Comparison of ENCODE assay signal across 8 cellular contexts in genomic region chr11:11966826-11967668, GRCh38. TPM values are rescaled to one million over a fixed set of nuclear protein-coding genes. Genes with fewer than 3 reads are reported as not detected.
A peak's percentile ranks its signal among the peaks of the same experiment; 100 is the strongest.
DNase-seq lines count a peak whose midpoint lies in the region; ATAC-seq and TF ChIP-seq lines count a peak whose summit lies in the region.

No MANE protein-coding gene starts in this region.

- POLR2A ChIA-PET in AG04449 (lab: Yijun Ruan, JAX) = no interaction called here
- POLR2A ChIA-PET in activated CD4-positive, alpha-beta T cell treated with anti-CD3 and anti-CD28 coated beads, Interleukin-2, amount 10 ng/mL, durations not matched to agents 7 days and 5 days (lab: Charles Lee) = no interaction called here

- no peak overlapping the region for H3K4me3 Mint-ChIP-seq in activated CD4-positive, alpha-beta T cell treated with anti-CD3 and anti-CD28 coated beads, Interleukin-2, amount 10 ng/mL, durations not matched to agents 7 days and 5 days

- TF ChIP-seq CTCF in AG04449 (IDR thresholded peaks at IDR 0.05; ENCODE audit: insufficient read depth, low read length, missing control alignments) = peak; percentile 80
- TF ChIP-seq CTCF in GM13976 (IDR thresholded peaks at IDR 0.05; ENCODE audit: borderline replicate concordance, control extremely low read depth, extremely low read depth, insufficient read depth, missing control alignments) = peak; percentile 83

- peak overlapping the region; percentile 31 for H3K27ac Mint-ChIP-seq in activated CD4-positive, alpha-beta T cell treated with anti-CD3 and anti-CD28 coated beads, Interleukin-2, amount 10 ng/mL, durations not matched to agents 7 days and 5 days

- in situ Hi-C loops in GM13976 (cut with MboI; ENCODE audit: low sequenced_read_pairs, unreplicated experiment) = loop anchor here (10.0 kb wide), 1 partner anchor 162 kb away; no protein-coding TSS in a partner anchor

- CTCF ChIA-PET in AG04449 (lab: Yijun Ruan, JAX) = interaction anchor here (0.6 to 4.6 kb wide), 26 partner anchors 8 to 315 kb away, joined by 3 to 33 read pairs (median 4); partner anchors contain the start of gene USP47
- CTCF ChIA-PET in activated CD4-positive, alpha-beta T cell treated with anti-CD3 and anti-CD28 coated beads, Interleukin-2, amount 10 ng/mL, durations not matched to agents 7 days and 5 days (lab: Charles Lee) = interaction anchor here (1.0 to 1.8 kb wide), 8 partner anchors 8 to 319 kb away, joined by 3 to 10 read pairs (median 4); no protein-coding TSS in a partner anchor

- ATAC-seq in HG02870 (IDR thresholded peaks at IDR 0.05; ENCODE audit: unreplicated experiment) = peak; percentile 94

- peaks cover 1% of the 10 kb centered on the region for H3K9me3 Mint-ChIP-seq in activated CD4-positive, alpha-beta T cell treated with anti-CD3 and anti-CD28 coated beads, Interleukin-2, amount 10 ng/mL, durations not matched to agents 7 days and 5 days

- H3K4me3 ChIP-seq in AG04449 (ENCODE audit: low read depth, low read length) = no peak overlapping the region

- DNase-seq in AG04449 (ENCODE audit: low read depth, low spot score) (no peak), GM13976 (ENCODE audit: low spot score) (peak; percentile 88), NCI-H2171 (lab: John Stamatoyannopoulos, UW) (peak; percentile 12), mucosa of gallbladder (ENCODE audit: low spot score) (peak; percentile 67)
- DNase-seq in activated CD4-positive, alpha-beta T cell treated with anti-CD3 and anti-CD28 coated beads, Interleukin-2, amount 10 ng/mL, durations not matched to agents 7 days and 5 days = peak; percentile 83
- DNase-seq in effector CD4-positive, alpha-beta T cell = peak; percentile 52
- peak; percentile 43 to 69 for DNase-seq in stimulated activated CD8-positive, alpha-beta memory T cell treated with anti-CD3 and anti-CD28 coated beads, Interleukin-7, amount 100 ng/mL, for 48 hours (ENCODE audit: extremely low read depth in 1 of 2, low read depth in 1 of 2)

- H3K4me1 Mint-ChIP-seq in activated CD4-positive, alpha-beta T cell treated with anti-CD3 and anti-CD28 coated beads, Interleukin-2, amount 10 ng/mL, durations not matched to agents 7 days and 5 days = peaks cover 6% of the 10 kb centered on the region

- peaks cover 12% of the 10 kb centered on the region for H3K27me3 Mint-ChIP-seq in activated CD4-positive, alpha-beta T cell treated with anti-CD3 and anti-CD28 coated beads, Interleukin-2, amount 10 ng/mL, durations not matched to agents 7 days and 5 days

- peaks cover 3% of the 10 kb centered on the region for H3K36me3 Mint-ChIP-seq in activated CD4-positive, alpha-beta T cell treated with anti-CD3 and anti-CD28 coated beads, Interleukin-2, amount 10 ng/mL, durations not matched to agents 7 days and 5 days (ENCODE audit: low read depth)

RNA-seq across cellular contexts. Expression of gene DKK3, which starts 41.4 kb away (rescaled TPM):
- total RNA-seq in activated CD4-positive, alpha-beta T cell treated with anti-CD3 and anti-CD28 coated beads, Interleukin-2, amount 10 ng/mL, durations not matched to agents 7 days and 5 days = not detected
- total RNA-seq in mucosa of gallbladder = 80.0 TPM

Comparison
In these comparisons a context has a peak if more than half of its experiments do, and no peak if none do; other contexts are left out.
1. RNA of gene DKK3, which starts 41.4 kb away (total RNA-seq): 80.0 TPM in mucosa of gallbladder (single experiment); not detected in activated CD4-positive, alpha-beta T cell treated with anti-CD3 and anti-CD28 coated beads, Interleukin-2, amount 10 ng/mL, durations not matched to agents 7 days and 5 days; every median in the first group is over 10 times any median in the second.